Comparison of ENCODE assay signal across 1 cellular context in genomic region chr16:88651989-88652762, GRCh38.
TF ChIP-seq lines count a peak whose summit lies in the region.

No MANE protein-coding gene starts in this region.

TF ChIP-seq in HepG2, 621 proteins besides CTCF, POLR2A, EP300 and RAD21 (continued from another document):
- TF ChIP-seq BCLAF1 (IDR thresholded peaks at IDR 0.05): no peak
- TF ChIP-seq RBFOX2 (IDR thresholded peaks at IDR 0.05; ENCODE audit: low read depth, low read length): 0 out of 2 replicates have a peak, but pooled peaks have one; percentile 35
- no peak for TF ChIP-seq STAT5B (CRISPR knock-in tag; IDR thresholded peaks at IDR 0.05)
- no peak for TF ChIP-seq ZFY (CRISPR knock-in tag; IDR thresholded peaks at IDR 0.05)
- TF ChIP-seq, protein P1, sequence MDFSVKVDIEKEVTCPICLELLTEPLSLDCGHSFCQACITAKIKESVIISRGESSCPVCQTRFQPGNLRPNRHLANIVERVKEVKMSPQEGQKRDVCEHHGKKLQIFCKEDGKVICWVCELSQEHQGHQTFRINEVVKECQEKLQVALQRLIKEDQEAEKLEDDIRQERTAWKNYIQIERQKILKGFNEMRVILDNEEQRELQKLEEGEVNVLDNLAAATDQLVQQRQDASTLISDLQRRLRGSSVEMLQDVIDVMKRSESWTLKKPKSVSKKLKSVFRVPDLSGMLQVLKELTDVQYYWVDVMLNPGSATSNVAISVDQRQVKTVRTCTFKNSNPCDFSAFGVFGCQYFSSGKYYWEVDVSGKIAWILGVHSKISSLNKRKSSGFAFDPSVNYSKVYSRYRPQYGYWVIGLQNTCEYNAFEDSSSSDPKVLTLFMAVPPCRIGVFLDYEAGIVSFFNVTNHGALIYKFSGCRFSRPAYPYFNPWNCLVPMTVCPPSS (IDR thresholded peaks at IDR 0.05): no peak
- TF ChIP-seq SMC3 (IDR thresholded peaks at IDR 0.05; ENCODE audit: low read length): no peak
